8 cellular contexts compared by ENCODE assay signal in the genomic region with DNA sequence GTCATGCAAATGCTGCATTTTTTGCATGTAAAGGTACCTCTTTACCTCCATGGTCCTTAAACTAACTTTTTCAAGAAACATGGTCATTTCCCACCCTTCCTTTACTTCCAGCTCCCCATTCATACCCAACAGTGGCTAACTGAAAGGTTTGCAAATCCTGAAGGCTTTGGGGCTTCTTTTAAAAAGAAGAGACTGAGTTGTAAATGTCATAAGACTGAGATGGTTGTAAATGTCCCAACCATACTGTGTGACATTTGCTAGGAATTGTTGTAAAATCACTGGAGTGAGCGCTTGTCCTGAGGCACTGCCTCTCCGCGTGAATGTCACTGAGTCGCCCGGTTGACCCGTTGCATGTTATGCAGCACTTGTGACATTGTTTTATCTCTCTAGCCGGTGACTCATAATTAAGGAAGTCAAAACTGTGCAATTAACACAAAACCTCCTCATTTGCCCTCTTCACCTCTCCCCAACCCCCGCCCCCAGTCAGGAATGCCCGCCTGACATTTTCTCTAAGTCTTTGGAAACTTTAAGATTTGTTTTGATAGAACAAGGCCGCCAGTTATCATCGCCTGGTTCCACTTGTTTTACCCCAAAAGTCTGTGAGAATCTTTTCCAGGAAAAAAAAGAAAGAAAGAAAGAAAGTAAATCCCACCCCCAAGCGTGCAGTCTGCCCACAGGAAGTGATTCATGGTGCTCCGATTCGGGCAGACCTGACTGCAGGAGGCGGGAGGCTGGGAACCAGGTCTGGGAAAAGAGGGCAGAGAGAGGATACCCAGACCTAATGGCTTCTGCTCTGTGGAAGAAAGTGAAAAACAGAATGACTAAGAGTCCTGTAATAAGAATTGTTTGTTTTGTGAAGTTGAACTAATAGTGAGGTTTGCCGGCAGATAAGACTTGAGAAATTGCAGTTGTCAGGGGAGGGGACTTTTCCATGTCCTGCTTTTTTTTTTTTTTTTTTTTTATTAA.
DNase-seq lines count a peak whose midpoint lies in the region; ATAC-seq and TF ChIP-seq lines count a peak whose summit lies in the region.

No MANE protein-coding gene starts in this region.

- TF ChIP-seq CTCF in nephron (IDR thresholded peaks at IDR 0.05; ENCODE audit: unreplicated experiment in 3 of 3) = no peak

- H3K4me3 Mint-ChIP-seq in CD4-positive, alpha-beta memory T cell = peak overlapping the region; percentile 47 to 90 (median 73)
- H3K4me3 Mint-ChIP-seq in nephron = peak overlapping the region; percentile 3 to 38 (median 21)

- in situ Hi-C loops in KBM-7 (cut with MboI; ENCODE audit: low pct_unique_long_range_greater_than_20kb, low sequenced_read_pairs) = no loop called here

- no peaks in the 10 kb centered on the region for H3K27me3 ChIP-seq in CD4-positive, alpha-beta memory T cell (ENCODE audit: insufficient read depth, low read length)

- peak overlapping the region; percentile 27 for H3K27ac ChIP-seq in CD4-positive, alpha-beta memory T cell (ENCODE audit: low read depth, low read length)

- POLR2A ChIA-PET in CD4-positive, alpha-beta memory T cell (lab: Charles Lee; ENCODE audit: partially characterized antibody) = interaction anchor here (1.3 to 3.5 kb wide), 4 partner anchors 14 to 48 kb away, joined by 3 to 24 read pairs (median 10); no protein-coding TSS in a partner anchor

- H3K4me3 ChIP-seq in CD4-positive, alpha-beta memory T cell (ENCODE audit: low read length in 2 of 2) = peak overlapping the region; percentile 2 to 23

- ATAC-seq in esophagus mucosa (peak; percentile 25), GM18498 (IDR thresholded peaks at IDR 0.05; ENCODE audit: unreplicated experiment) (no peak), HG03175 (IDR thresholded peaks at IDR 0.05; ENCODE audit: unreplicated experiment) (no peak), HG03135 (IDR thresholded peaks at IDR 0.05; ENCODE audit: unreplicated experiment) (no peak)

- H3K27ac Mint-ChIP-seq in CD4-positive, alpha-beta memory T cell = peak overlapping the region; percentile 43 to 95 (median 77)
- peak overlapping the region; percentile 45 to 80 (median 69) for H3K27ac Mint-ChIP-seq in nephron

- peaks cover 64 to 79% (median 73%) of the 10 kb centered on the region in 4 donors for H3K4me1 Mint-ChIP-seq in CD4-positive, alpha-beta memory T cell
- peaks cover 81% of the 10 kb centered on the region for H3K4me1 Mint-ChIP-seq in nephron

- CTCF ChIA-PET in CD4-positive, alpha-beta memory T cell (lab: Charles Lee; ENCODE audit: partially characterized antibody) = interaction anchor here (1.0 to 1.7 kb wide), 2 partner anchors 11 to 81 kb away, joined by 3 to 5 read pairs; no protein-coding TSS in a partner anchor

- H3K4me1 ChIP-seq in CD4-positive, alpha-beta memory T cell (ENCODE audit: insufficient read depth, low read length) = peaks cover 69% of the 10 kb centered on the region

- peaks cover 11 to 15% of the 10 kb centered on the region in 2 donors for H3K36me3 Mint-ChIP-seq in CD4-positive, alpha-beta memory T cell
- H3K36me3 Mint-ChIP-seq in nephron (ENCODE audit: low read depth) = no peaks in the 10 kb centered on the region

- H3K36me3 ChIP-seq in CD4-positive, alpha-beta memory T cell (ENCODE audit: insufficient read depth, low read length) = peaks cover 5% of the 10 kb centered on the region

- H3K9me3 Mint-ChIP-seq in CD4-positive, alpha-beta memory T cell = no peaks in the 10 kb centered on the region
- H3K9me3 Mint-ChIP-seq in nephron = no peaks in the 10 kb centered on the region

- intact Hi-C loops in CD4-positive, alpha-beta memory T cell (cut with micrococcal nuclease) = loop anchor here (2.0 kb wide), 2 partner anchors 15 to 83 kb away; no protein-coding TSS in a partner anchor

- no peaks in the 10 kb centered on the region for H3K27me3 Mint-ChIP-seq in CD4-positive, alpha-beta memory T cell
- no peaks in the 10 kb centered on the region for H3K27me3 Mint-ChIP-seq in nephron (ENCODE audit: low read depth)

- peak in 1 of 5 donors; percentile 68 for DNase-seq in CD4-positive, alpha-beta memory T cell
- peak; percentile 74 for DNase-seq in KBM-7
- peak; percentile 30 to 34 for DNase-seq in activated CD4-positive, alpha-beta T cell treated with anti-CD3 and anti-CD28 coated beads, Interleukin-2, amount 50 U/mL, for 4 hours

- H3K9me3 ChIP-seq in CD4-positive, alpha-beta memory T cell (ENCODE audit: control insufficient read depth in 1 of 2, low read length in 2 of 2) = no peaks in the 10 kb centered on the region
